ENCODE assay signal across 8 cellular contexts in genomic region chr11:46594383-46594718, GRCh38. TPM values are rescaled to one million over a fixed set of nuclear protein-coding genes. Genes with fewer than 3 reads are reported as not detected.
DNase-seq lines count a peak whose midpoint lies in the region; ATAC-seq, FAIRE-seq and TF ChIP-seq lines count a peak whose summit lies in the region.

No MANE protein-coding gene starts in this region.

- H3K27me3 ChIP-seq in K562 (ENCODE audit: control insufficient read depth in 2 of 2, insufficient read depth in 2 of 2, low read length in 2 of 2) (no peaks in the 10 kb centered on the region), mesenchymal stem cell (ENCODE audit: control insufficient read depth in 1 of 2, insufficient read depth in 1 of 2, low read length in 2 of 2) (no peaks in the 10 kb centered on the region)

- H3K4ac ChIP-seq in mesenchymal stem cell (ENCODE audit: low read depth in 1 of 2, low read length in 2 of 2) = peak overlapping the region in 1 of 2 experiments; percentile 58

- peak overlapping the region; percentile 98 for H3K4me2 ChIP-seq in K562 (ENCODE audit: insufficient read depth, low read length)
- peak overlapping the region; percentile 95 for H3K4me2 ChIP-seq in mesenchymal stem cell (ENCODE audit: low read length, poor library complexity, severe bottlenecking)

- no peaks in the 10 kb centered on the region for H3K9me3 Mint-ChIP-seq in activated naive CD4-positive, alpha-beta T cell treated with anti-CD3 and anti-CD28 coated beads, Interleukin-2, amount 50 U/mL, for 24 hours
- H3K9me3 Mint-ChIP-seq in type B pancreatic cell = no peaks in the 10 kb centered on the region

- intact Hi-C loops in K562 (cut with micrococcal nuclease) = loop anchor here (5.0 kb wide), 2 partner anchors 37 to 52 kb away; no protein-coding TSS in a partner anchor

- no TSS peak for BruUV-seq in K562 (replicated peaks; lab: Mats Ljungman, UMichigan)

- CTCF ChIA-PET in K562 (lab: Yijun Ruan, JAX; ENCODE audit: low intra/inter-chr PET ratio) (no interaction called here), HEK293T (lab: Yijun Ruan, JAX) (interaction anchor here (1.0 kb wide), 1 partner anchor 17 kb away, joined by 3 read pairs; no protein-coding TSS in a partner anchor)

- POLR2A ChIA-PET in K562 (lab: Yijun Ruan, JAX) = interaction anchor here (0.6 to 2.0 kb wide), 10 partner anchors 15 to 1646 kb away, joined by 3 to 21 read pairs (median 7); partner anchors contain the start of gene ATG13
- POLR2A ChIA-PET in HEK293T (lab: Yijun Ruan, JAX) = interaction anchor here (0.6 to 2.0 kb wide), 20 partner anchors 12 to 357 kb away, joined by 3 to 16 read pairs (median 4); partner anchors contain the start of genes ARHGAP1, ATG13 and ZNF408

- H3K27ac ChIP-seq in K562 (ENCODE audit: extremely low read depth, low read depth, low read length) (peak overlapping the region; percentile 78), mesenchymal stem cell (ENCODE audit: low read length, poor library complexity, severe bottlenecking) (peak overlapping the region; percentile 17)

- peaks cover 25 to 32% of the 10 kb centered on the region in 2 experiments for H3K4me1 ChIP-seq in K562 (replicated peaks in 1 of 2; ENCODE audit: control insufficient read depth in 2 of 2, insufficient read depth in 2 of 2, low read length in 2 of 2)
- H3K4me1 ChIP-seq in mesenchymal stem cell (ENCODE audit: control insufficient read depth, insufficient read depth, low read depth, low read length) = peaks cover 8% of the 10 kb centered on the region

- H2BK15ac ChIP-seq in mesenchymal stem cell (ENCODE audit: low read depth, poor library complexity, severe bottlenecking) = no peak overlapping the region

- no peak for TF ChIP-seq CTCF in K562 (IDR thresholded peaks at IDR 0.05 in 2 of 3, conservative IDR thresholded peaks at IDR 0.05 in 1 of 3; ENCODE audit: insufficient read depth in 2 of 3, low read depth in 1 of 3, low read length in 3 of 3)
- TF ChIP-seq CTCF in type B pancreatic cell (conservative IDR thresholded peaks at IDR 0.05) = no peak

- peak overlapping the region; percentile 97 for H3K4me3 ChIP-seq in K562
- H3K4me3 ChIP-seq in mesenchymal stem cell (ENCODE audit: insufficient read depth in 1 of 2, low read depth in 1 of 2, low read length in 2 of 2) = peak overlapping the region in 1 of 2 experiments; percentile 96

- no peak overlapping the region for H2BK5ac ChIP-seq in mesenchymal stem cell (ENCODE audit: low read depth, low read length, poor library complexity, severe bottlenecking)

- H4K91ac ChIP-seq in mesenchymal stem cell (ENCODE audit: low read length) = no peak overlapping the region

- DNase-seq in activated naive CD4-positive, alpha-beta T cell treated with Interleukin-2 at 50 U/mL for 16 hours = no peak
- no peak for DNase-seq in K562 (ENCODE audit: extremely low read depth in 1 of 4, low spot score in 3 of 4)
- peak; percentile 68 for DNase-seq in mesenchymal stem cell
- DNase-seq in type B pancreatic cell (ENCODE audit: extremely low spot score, unreplicated experiment) = no peak
- DNase-seq in HEK293T (ENCODE audit: extremely low spot score) = no peak
- no peak for DNase-seq in mesenteric fat pad (ENCODE audit: low spot score)

- ATAC-seq in K562 (no peak), GM18870 (IDR thresholded peaks at IDR 0.05; ENCODE audit: unreplicated experiment) (no peak)

- no peak overlapping the region for H3K23ac ChIP-seq in mesenchymal stem cell (ENCODE audit: low read length in 2 of 2)

- in situ Hi-C loops in K562 (cut with MboI) = no loop called here

- H3K27me3 Mint-ChIP-seq in activated naive CD4-positive, alpha-beta T cell treated with anti-CD3 and anti-CD28 coated beads, Interleukin-2, amount 50 U/mL, for 24 hours = no peaks in the 10 kb centered on the region
- no peaks in the 10 kb centered on the region for H3K27me3 Mint-ChIP-seq in type B pancreatic cell

- no peak overlapping the region for H2AK5ac ChIP-seq in mesenchymal stem cell (ENCODE audit: low read length, severe bottlenecking)

- peak overlapping the region; percentile 91 for H3K27ac Mint-ChIP-seq in activated naive CD4-positive, alpha-beta T cell treated with anti-CD3 and anti-CD28 coated beads, Interleukin-2, amount 50 U/mL, for 24 hours
- H3K27ac Mint-ChIP-seq in type B pancreatic cell = peak overlapping the region; percentile 93

- TF ChIP-seq POLR2A in K562 (conservative IDR thresholded peaks at IDR 0.05) = no peak

- H3K4me1 Mint-ChIP-seq in activated naive CD4-positive, alpha-beta T cell treated with anti-CD3 and anti-CD28 coated beads, Interleukin-2, amount 50 U/mL, for 24 hours = peaks cover 39% of the 10 kb centered on the region
- H3K4me1 Mint-ChIP-seq in type B pancreatic cell (ENCODE audit: unreplicated experiment) = peaks cover 20% of the 10 kb centered on the region

- no peaks in the 10 kb centered on the region for H3K36me3 Mint-ChIP-seq in activated naive CD4-positive, alpha-beta T cell treated with anti-CD3 and anti-CD28 coated beads, Interleukin-2, amount 50 U/mL, for 24 hours
- H3K36me3 Mint-ChIP-seq in type B pancreatic cell = peaks cover 3% of the 10 kb centered on the region

- H2BK12ac ChIP-seq in mesenchymal stem cell (ENCODE audit: low read length in 2 of 2) = no peak overlapping the region

- no peaks in the 10 kb centered on the region for H3K9me1 ChIP-seq in K562 (ENCODE audit: control insufficient read depth, insufficient read depth, low read length)

- WGBS in K562 (ENCODE audit: insufficient coverage, low coverage, missing lambda C conversion rate) = 19% methylated on average over 3 of the region's 3 CpGs
- 45% methylated on average over 3 of the region's 3 CpGs for WGBS in mesenchymal stem cell

- no peak overlapping the region for H2BK120ac ChIP-seq in mesenchymal stem cell (ENCODE audit: low read depth, low read length)

- H4K8ac ChIP-seq in mesenchymal stem cell (ENCODE audit: low read length) = no peak overlapping the region

- no peak for TF ChIP-seq EP300 in K562 (IDR thresholded peaks at IDR 0.05; ENCODE audit: low read length)

- H3K36me3 ChIP-seq in K562 (ENCODE audit: control insufficient read depth, insufficient read depth, low read length) (peaks cover 3% of the 10 kb centered on the region; the same call in 1 of the 3 replicates), mesenchymal stem cell (ENCODE audit: control insufficient read depth in 1 of 2, insufficient read depth in 2 of 2, low read depth in 1 of 2, low read length in 2 of 2) (no peaks in the 10 kb centered on the region)

- H3K4me3 Mint-ChIP-seq in activated naive CD4-positive, alpha-beta T cell treated with anti-CD3 and anti-CD28 coated beads, Interleukin-2, amount 50 U/mL, for 24 hours = peak overlapping the region; percentile 96
- H3K4me3 Mint-ChIP-seq in type B pancreatic cell = peak overlapping the region; percentile 97

- 0 out of 2 replicates have a peak, but pooled peaks cover 6% of the 10 kb centered on the region for H4K20me1 ChIP-seq in K562 (replicated peaks; ENCODE audit: control insufficient read depth, insufficient read depth, low read length)

- FAIRE-seq in K562 (lab: Jason Lieb, UNC) = no peak

- TF ChIP-seq RAD21 in K562 (CRISPR knock-in tag; conservative IDR thresholded peaks at IDR 0.05 in 1 of 2, IDR thresholded peaks at IDR 0.05 in 1 of 2) = no peak

- H3K9me3 ChIP-seq in K562 (replicated peaks; ENCODE audit: control insufficient read depth, insufficient read depth, low read depth, low read length) (no peaks in the 10 kb centered on the region), mesenchymal stem cell (ENCODE audit: control insufficient read depth, low read length) (no peaks in the 10 kb centered on the region)

- H3K79me2 ChIP-seq in K562 (ENCODE audit: control insufficient read depth, insufficient read depth, low read length) = peaks cover 44% of the 10 kb centered on the region

- H3K18ac ChIP-seq in mesenchymal stem cell (ENCODE audit: low read depth in 1 of 2, low read length in 2 of 2) = peak overlapping the region in 1 of 2 experiments; percentile 43

- H3K14ac ChIP-seq in mesenchymal stem cell (ENCODE audit: low read length in 2 of 2) = no peak overlapping the region

- H2AFZ ChIP-seq in K562 (ENCODE audit: low read depth, low read length) (peak overlapping the region; percentile 97), mesenchymal stem cell (ENCODE audit: low read depth, low read length) (peak overlapping the region; percentile 11)

- no peaks in the 10 kb centered on the region for H3K79me1 ChIP-seq in mesenchymal stem cell (replicated peaks; ENCODE audit: low read length, poor library complexity, severe bottlenecking)

- H3K9ac ChIP-seq in K562 (ENCODE audit: insufficient read depth in 1 of 2, low read depth in 2 of 2, low read length in 2 of 2) (peak overlapping the region in 1 of 2 experiments; percentile 86; a peak in 2 of 4 replicates), mesenchymal stem cell (ENCODE audit: low read length) (peak overlapping the region; percentile 96)

RNA-seq across cellular contexts. Expression of gene AMBRA1, which starts 0.5 kb away (rescaled TPM):
- 101 and 115 TPM in 2 replicates for total RNA-seq in K562 (2011; cell fraction: chromatin; rRNA removed; ENCODE audit: low replicate concordance)
- 57.9 and 61.2 TPM in 2 replicates for total RNA-seq in K562 (2011; cell fraction: nucleolus; rRNA removed)
- 63.4 and 66.6 TPM in 2 replicates for total RNA-seq in K562 (2011; cell fraction: nucleoplasm; rRNA removed)
- total RNA-seq in K562 (2014; rRNA removed) (20.4 and 21.0 TPM in 2 replicates), K562 (2014; rRNA removed; fragmentation: Illumina TruSeq; extraction: Trizol) (10.1 and 13.4 TPM in 2 replicates), K562 (2015; rRNA removed; fragmentation: Illumina TruSeq; extraction: Trizol) (13.0 and 13.1 TPM in 2 replicates), K562 (2021) (24.5 and 27.9 TPM in 2 replicates), type B pancreatic cell (ENCODE audit: low replicate concordance) (34.5 and 38.8 TPM in 2 replicates), mesenteric fat pad (22.3 TPM)
- polyA plus RNA-seq in K562 (2011; rRNA removed) (6.6 and 9.8 TPM in 2 replicates), K562 (2014; fragmentation: Illumina TruSeq; extraction: Trizol) (12.5 and 13.0 TPM in 2 replicates), K562 (2014; fragmentation: Nextera tagmentation; extraction: Ambion mirVana) (under 1 TPM; 0.15 to 0.39 TPM), K562 (2014; rRNA removed) (8.9 and 9.9 TPM in 2 replicates)
- 8.8 and 11.9 TPM in 2 replicates for polyA plus RNA-seq in K562 (2011; cell fraction: cytosol; rRNA removed)
- polyA plus RNA-seq in K562 (2011; cell fraction: nucleus; rRNA removed) = 19.4 and 22.2 TPM in 2 replicates
- polyA plus RNA-seq in K562 (2012) = 16.0 and 22.2 TPM in 2 replicates
- polyA minus RNA-seq in K562 (2011; rRNA and poly(A)+ RNA removed) = 26.5 and 28.3 TPM in 2 replicates
- 20.2 and 25.0 TPM in 2 replicates for polyA minus RNA-seq in K562 (2011; cell fraction: cytosol; rRNA and poly(A)+ RNA removed)
- 28.8 and 48.7 TPM in 2 replicates for polyA minus RNA-seq in K562 (2011; cell fraction: nucleus; rRNA and poly(A)+ RNA removed)
- polyA plus RNA-seq in mesenchymal stem cell (2013, experiment 1 of 2) = 11.5 TPM
- 11.7 TPM for polyA plus RNA-seq in mesenchymal stem cell (2013, experiment 2 of 2)

RNA-seq across cellular contexts. Expression of gene HARBI1, which starts 22.7 kb away (rescaled TPM):
- 7.3 and 8.5 TPM in 2 replicates for total RNA-seq in K562 (2011; cell fraction: chromatin; rRNA removed; ENCODE audit: low replicate concordance)
- 6.8 and 8.2 TPM in 2 replicates for total RNA-seq in K562 (2011; cell fraction: nucleolus; rRNA removed)
- 6.0 and 6.3 TPM in 2 replicates for total RNA-seq in K562 (2011; cell fraction: nucleoplasm; rRNA removed)
- total RNA-seq in K562 (2014; rRNA removed) (4.1 and 4.3 TPM in 2 replicates), K562 (2014; rRNA removed; fragmentation: Illumina TruSeq; extraction: Trizol) (5.6 and 6.0 TPM in 2 replicates), K562 (2015; rRNA removed; fragmentation: Illumina TruSeq; extraction: Trizol) (4.9 and 6.9 TPM in 2 replicates), K562 (2021) (5.5 and 5.8 TPM in 2 replicates), type B pancreatic cell (ENCODE audit: low replicate concordance) (8.5 and 8.7 TPM in 2 replicates), mesenteric fat pad (4.9 TPM)
- polyA plus RNA-seq in K562 (2011; rRNA removed) (4.7 and 5.5 TPM in 2 replicates), K562 (2014; fragmentation: Illumina TruSeq; extraction: Trizol) (5.3 and 6.0 TPM in 2 replicates), K562 (2014; fragmentation: Nextera tagmentation; extraction: Ambion mirVana) (1 to 10 TPM; 6.0 to 8.4 TPM), K562 (2014; rRNA removed) (3.5 and 6.1 TPM in 2 replicates)
- 4.9 and 5.5 TPM in 2 replicates for polyA plus RNA-seq in K562 (2011; cell fraction: cytosol; rRNA removed)
- 3.5 and 4.0 TPM in 2 replicates for polyA plus RNA-seq in K562 (2011; cell fraction: nucleus; rRNA removed)
- 5.9 and 6.1 TPM in 2 replicates for polyA plus RNA-seq in K562 (2012)
- polyA minus RNA-seq in K562 (2011; rRNA and poly(A)+ RNA removed) = 6.3 and 6.9 TPM in 2 replicates
- 2.4 and 3.1 TPM in 2 replicates for polyA minus RNA-seq in K562 (2011; cell fraction: cytosol; rRNA and poly(A)+ RNA removed)
- 2.4 and 3.6 TPM in 2 replicates for polyA minus RNA-seq in K562 (2011; cell fraction: nucleus; rRNA and poly(A)+ RNA removed)
- polyA plus RNA-seq in mesenchymal stem cell (2013, experiment 1 of 2) = 3.6 TPM
- 3.3 TPM for polyA plus RNA-seq in mesenchymal stem cell (2013, experiment 2 of 2)

RNA-seq across cellular contexts. Expression of gene ATG13, which starts 23.0 kb away (rescaled TPM):
- 112 and 117 TPM in 2 replicates for total RNA-seq in K562 (2011; cell fraction: chromatin; rRNA removed; ENCODE audit: low replicate concordance)
- 77.5 and 112 TPM in 2 replicates for total RNA-seq in K562 (2011; cell fraction: nucleolus; rRNA removed)
- 88.6 and 94.3 TPM in 2 replicates for total RNA-seq in K562 (2011; cell fraction: nucleoplasm; rRNA removed)
- total RNA-seq in K562 (2014; rRNA removed) (46.6 and 54.4 TPM in 2 replicates), K562 (2014; rRNA removed; fragmentation: Illumina TruSeq; extraction: Trizol) (26.0 and 27.2 TPM in 2 replicates), K562 (2015; rRNA removed; fragmentation: Illumina TruSeq; extraction: Trizol) (23.3 and 24.5 TPM in 2 replicates), K562 (2021) (52.2 and 61.5 TPM in 2 replicates), type B pancreatic cell (ENCODE audit: low replicate concordance) (67.3 and 67.7 TPM in 2 replicates), mesenteric fat pad (49.7 TPM)
- polyA plus RNA-seq in K562 (2011; rRNA removed) (56.9 and 66.1 TPM in 2 replicates), K562 (2014; fragmentation: Illumina TruSeq; extraction: Trizol) (36.5 and 38.1 TPM in 2 replicates), K562 (2014; fragmentation: Nextera tagmentation; extraction: Ambion mirVana) (10 to 100 TPM; 13.1 to 15.6 TPM), K562 (2014; rRNA removed) (49.5 and 58.8 TPM in 2 replicates)
- 72.0 and 89.0 TPM in 2 replicates for polyA plus RNA-seq in K562 (2011; cell fraction: cytosol; rRNA removed)
- polyA plus RNA-seq in K562 (2011; cell fraction: nucleus; rRNA removed) = 128 and 150 TPM in 2 replicates
- polyA plus RNA-seq in K562 (2012) = 33.0 and 68.6 TPM in 2 replicates
- polyA minus RNA-seq in K562 (2011; rRNA and poly(A)+ RNA removed) = 48.2 and 57.6 TPM in 2 replicates
- 28.3 and 42.0 TPM in 2 replicates for polyA minus RNA-seq in K562 (2011; cell fraction: cytosol; rRNA and poly(A)+ RNA removed)
- polyA minus RNA-seq in K562 (2011; cell fraction: nucleus; rRNA and poly(A)+ RNA removed) = 36.8 and 48.7 TPM in 2 replicates
- polyA plus RNA-seq in mesenchymal stem cell (2013, experiment 1 of 2) = 51.4 TPM
- polyA plus RNA-seq in mesenchymal stem cell (2013, experiment 2 of 2) = 54.7 TPM
